ENCODE assay signal across 9 cellular contexts in genomic region chr12:120640840-120641833, GRCh38.
A peak's percentile ranks its signal among the peaks of the same experiment; 100 is the strongest.
DNase-seq lines count a peak whose midpoint lies in the region; ATAC-seq and TF ChIP-seq lines count a peak whose summit lies in the region.
"Had no signal": no experiment of that assay in that cellular context is flagged by ENCODE, and none has a peak within 500 bp of the region (broad histone marks: within the 10 kb centered on the region; RNA-seq: fewer than 3 reads in every experiment).

No MANE protein-coding gene starts in this region.

- no peaks in the 10 kb centered on the region for H3K9me3 ChIP-seq in iPS-20b (ENCODE audit: insufficient read depth, low read depth, low read length)
- H3K9me3 ChIP-seq: neutrophil had no signal

- ATAC-seq in HG03159 (IDR thresholded peaks at IDR 0.05; ENCODE audit: unreplicated experiment), result peak; percentile 38

- H3K27me3 ChIP-seq in iPS-20b (ENCODE audit: insufficient read depth, low read length), result peaks cover 61% of the 10 kb centered on the region

- H3K4me3 ChIP-seq in astrocyte of the spinal cord (ENCODE audit: low read depth, low read length) (no peak overlapping the region), iPS-20b (ENCODE audit: low read length) (peak overlapping the region; percentile 68)

- no peak for TF ChIP-seq CTCF in astrocyte of the spinal cord (IDR thresholded peaks at IDR 0.05; ENCODE audit: low read depth, low read length)

- in situ Hi-C loops in astrocyte of the spinal cord (cut with HindIII; ENCODE audit: low sequenced_read_pairs), result no loop called here

- DNase-seq in NCI-H82 (lab: John Stamatoyannopoulos, UW), result peak; percentile 27
- DNase-seq in NCI-H82 treated with DMSO at 0.1 percent for 48 hours (lab: John Stamatoyannopoulos, UW; ENCODE audit: unreplicated experiment), result no peak
- peak in 4 of 5 donors; percentile 19 to 40 (median 37) for DNase-seq in T-helper 1 cell
- peak; percentile 49 for DNase-seq in astrocyte of the spinal cord (ENCODE audit: low read depth, low spot score)
- peak; percentile 53 to 55 for DNase-seq in stimulated activated CD4-positive, alpha-beta T cell treated with anti-CD3 and anti-CD28 coated beads, Interleukin-2, amount 100 ng/mL, for 24 hours
- no peak for DNase-seq in NCI-H2171 treated with DMSO at 0.1 percent for 48 hours (lab: John Stamatoyannopoulos, UW)

- H3K36me3 ChIP-seq in iPS-20b (ENCODE audit: insufficient read depth, low read depth, low read length), result no peaks in the 10 kb centered on the region
- H3K36me3 ChIP-seq: neutrophil had no signal

- no peak overlapping the region for H3K9ac ChIP-seq in iPS-20b (ENCODE audit: low read depth, low read length)

- no peak overlapping the region for H3K27ac ChIP-seq in iPS-20b (ENCODE audit: low read length)
- H3K27ac ChIP-seq: neutrophil had no signal

- 0 out of 2 replicates have a peak, but pooled peaks cover 5% of the 10 kb centered on the region for H3K4me1 ChIP-seq in iPS-20b (ENCODE audit: insufficient read depth, low read length)

Comparison
In these comparisons a context has a peak if more than half of its experiments do, and no peak if none do; other contexts are left out.
1. DNase-seq: peak in NCI-H82 (single experiment), T-helper 1 cell (4 of 5), astrocyte of the spinal cord (single experiment) and stimulated activated CD4-positive, alpha-beta T cell treated with anti-CD3 and anti-CD28 coated beads, Interleukin-2, amount 100 ng/mL, for 24 hours (2 of 2); none in NCI-H82 treated with DMSO at 0.1 percent for 48 hours (single experiment) and NCI-H2171 treated with DMSO at 0.1 percent for 48 hours (single experiment).